ENCODE assay signal across 38 cellular contexts in the genomic region with DNA sequence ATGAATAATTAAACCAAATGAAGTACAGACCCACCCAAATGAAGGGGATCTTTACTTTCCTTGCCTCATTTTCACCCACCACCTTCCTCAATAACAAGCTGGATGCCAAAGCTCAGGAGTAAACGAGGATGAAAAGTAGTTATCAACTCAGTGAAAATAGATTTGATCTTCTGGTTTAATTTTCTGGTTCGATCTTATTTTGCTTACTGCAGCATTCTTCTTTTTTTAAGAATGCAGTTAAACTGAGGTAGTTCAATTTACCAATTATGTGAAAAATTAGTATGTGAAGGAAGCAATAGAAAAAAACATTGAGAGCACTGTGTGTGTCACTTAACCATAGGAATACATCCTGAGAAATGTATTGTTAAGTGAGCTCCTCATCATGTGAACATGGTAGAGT.
"Had no signal": no experiment of that assay in that cellular context is flagged by ENCODE, and none has a peak within 500 bp of the region (broad histone marks: within the 10 kb centered on the region; RNA-seq: fewer than 3 reads in every experiment).

No MANE protein-coding gene starts in this region.

- DNase-seq: activated effector memory CD4-positive, alpha-beta T cell treated with anti-CD3 and anti-CD28 coated beads, Interleukin-2, amount 50 U/mL, for 16 hours; activated effector memory CD4-positive, alpha-beta T cell treated with Interleukin-2 at 50 U/mL for 16 hours; activated gamma-delta T cell; activated gamma-delta T cell treated with Interleukin-2 at 50 U/mL for 16 hours; activated naive CD4-positive, alpha-beta T cell; activated naive CD4-positive, alpha-beta T cell treated with anti-CD3 and anti-CD28 coated beads for 36 hours; activated naive CD4-positive, alpha-beta T cell treated with anti-CD3 and anti-CD28 coated beads, Interleukin-2, amount 10 ng/mL, durations not matched to agents 7 days and 5 days; activated naive CD4-positive, alpha-beta T cell treated with anti-CD3 and anti-CD28 coated beads, Interleukin-2, amount 50 U/mL, for 16 hours; activated naive CD4-positive, alpha-beta T cell treated with Interleukin-2 at 50 U/mL for 16 hours; activated naive CD8-positive, alpha-beta T cell treated with anti-CD3 and anti-CD28 coated beads for 36 hours; activated naive CD8-positive, alpha-beta T cell treated with anti-CD3 and anti-CD28 coated beads, Interleukin-2, amount 10 ng/mL, durations not matched to agents 7 days and 5 days; activated naive CD8-positive, alpha-beta T cell treated with anti-CD3 and anti-CD28 coated beads, Interleukin-2, amount 50 U/mL, for 24 hours; activated T-cell treated with anti-CD3 and anti-CD28 coated beads, Interleukin-2, amount 50 U/mL, for 4 hours; activated T-cell treated with anti-CD3 and anti-CD28 coated beads, Interleukin-2, amount 50 U/mL, for 48 hours; activated T-cell treated with anti-CD3 and anti-CD28 coated beads, Interleukin-2, amount 50 U/mL, for 72 hours; adrenal gland; amniotic stem cell; amygdala; anterior cingulate cortex; aorta; body of pancreas; brain microvascular endothelial cell; caudate nucleus; central memory CD4-positive, alpha-beta T cell; cerebellar nuclear complex had no signal

- H3K9me3 Mint-ChIP-seq: activated naive CD4-positive, alpha-beta T cell treated with anti-CD3 and anti-CD28 coated beads for 36 hours; activated naive CD8-positive, alpha-beta T cell treated with anti-CD3 and anti-CD28 coated beads, Interleukin-2, amount 10 ng/mL, durations not matched to agents 7 days and 5 days; activated naive CD8-positive, alpha-beta T cell treated with anti-CD3 and anti-CD28 coated beads, Interleukin-2, amount 50 U/mL, for 24 hours; activated T-helper 1 cell treated with anti-CD3 and anti-CD28 coated beads, Interleukin-12 subunit alpha, Interleukin-12 subunit beta, Interleukin-2, Interleukin-4 antibody, amounts not matched to agents 30 ng/mL and 10 ng/mL and 1 ng/mL, durations not matched to agents 14 hours and 24 hours and 36 hours; brain had no signal

- H3K27ac Mint-ChIP-seq: activated naive CD4-positive, alpha-beta T cell treated with anti-CD3 and anti-CD28 coated beads for 36 hours; activated naive CD4-positive, alpha-beta T cell treated with anti-CD3 and anti-CD28 coated beads, Interleukin-2, amount 10 ng/mL, durations not matched to agents 7 days and 5 days; activated naive CD4-positive, alpha-beta T cell treated with anti-CD3 and anti-CD28 coated beads, Interleukin-2, amount 50 U/mL, for 24 hours; activated naive CD4-positive, alpha-beta T cell treated with anti-CD3 and anti-CD28 coated beads, Interleukin-2, amount 50 U/mL, for 72 hours; activated naive CD8-positive, alpha-beta T cell; activated naive CD8-positive, alpha-beta T cell treated with anti-CD3 and anti-CD28 coated beads for 36 hours; activated naive CD8-positive, alpha-beta T cell treated with anti-CD3 and anti-CD28 coated beads, Interleukin-2, amount 10 ng/mL, durations not matched to agents 7 days and 5 days; activated naive CD8-positive, alpha-beta T cell treated with anti-CD3 and anti-CD28 coated beads, Interleukin-2, amount 50 U/mL, for 24 hours; activated T-cell treated with anti-CD3 and anti-CD28 coated beads, Interleukin-2, amount 50 U/mL, for 72 hours; activated T-helper 1 cell treated with anti-CD3 and anti-CD28 coated beads, Interleukin-12 subunit alpha, Interleukin-12 subunit beta, Interleukin-2, Interleukin-4 antibody, amounts not matched to agents 30 ng/mL and 10 ng/mL and 1 ng/mL, durations not matched to agents 14 hours and 24 hours and 36 hours; activated T-helper 17 cell treated with anti-CD3 and anti-CD28 coated beads, Interleukin-2, amount 50 U/mL, for 72 hours; activated T-helper 2 cell treated with anti-CD3 and anti-CD28 coated beads, Interferon-gamma antibody, Interleukin-2, Interleukin-4, amounts not matched to agents 10 μg/mL and 5 μg/mL and 100 μg/mL, durations not matched to agents 14 hours and 24 hours and 36 hours; brain had no signal

- H3K36me3 ChIP-seq: adrenal gland, ascending aorta, brain microvascular endothelial cell, breast epithelium, cardiac muscle cell had no signal

- H3K27me3 ChIP-seq: adrenal gland, ascending aorta, body of pancreas, brain microvascular endothelial cell, breast epithelium, cardiac muscle cell had no signal

- H3K27me3 Mint-ChIP-seq: activated naive CD4-positive, alpha-beta T cell treated with anti-CD3 and anti-CD28 coated beads, Interleukin-2, amount 10 ng/mL, durations not matched to agents 7 days and 5 days; activated naive CD4-positive, alpha-beta T cell treated with anti-CD3 and anti-CD28 coated beads, Interleukin-2, amount 50 U/mL, for 24 hours; activated naive CD8-positive, alpha-beta T cell; activated naive CD8-positive, alpha-beta T cell treated with anti-CD3 and anti-CD28 coated beads, Interleukin-2, amount 10 ng/mL, durations not matched to agents 7 days and 5 days; activated naive CD8-positive, alpha-beta T cell treated with anti-CD3 and anti-CD28 coated beads, Interleukin-2, amount 50 U/mL, for 24 hours; activated T-helper 17 cell treated with anti-CD3 and anti-CD28 coated beads, Interleukin-2, amount 50 U/mL, for 72 hours; central memory CD8-positive, alpha-beta T cell had no signal

- H3K27ac ChIP-seq: adrenal gland, ascending aorta, body of pancreas, brain microvascular endothelial cell, breast epithelium, cardiac muscle cell had no signal

- ATAC-seq: activated naive CD4-positive, alpha-beta T cell treated with anti-CD3 and anti-CD28 coated beads, Interleukin-2, amount 50 U/mL, for 72 hours; activated naive CD8-positive, alpha-beta T cell treated with anti-CD3 and anti-CD28 coated beads, Interleukin-2, amount 50 U/mL, for 24 hours; activated T-cell treated with anti-CD3 and anti-CD28 coated beads, Interleukin-2, amount 50 U/mL, for 4 hours; activated T-cell treated with anti-CD3 and anti-CD28 coated beads, Interleukin-2, amount 50 U/mL, for 72 hours; activated T-helper 17 cell treated with anti-CD3 and anti-CD28 coated beads, Interleukin-2, amount 50 U/mL, for 72 hours; body of pancreas had no signal

- H3K4me3 Mint-ChIP-seq: activated naive CD4-positive, alpha-beta T cell treated with anti-CD3 and anti-CD28 coated beads for 36 hours; activated naive CD4-positive, alpha-beta T cell treated with anti-CD3 and anti-CD28 coated beads, Interleukin-2, amount 10 ng/mL, durations not matched to agents 7 days and 5 days; activated naive CD4-positive, alpha-beta T cell treated with anti-CD3 and anti-CD28 coated beads, Interleukin-2, amount 50 U/mL, for 24 hours; activated naive CD8-positive, alpha-beta T cell; activated naive CD8-positive, alpha-beta T cell treated with anti-CD3 and anti-CD28 coated beads for 36 hours; activated naive CD8-positive, alpha-beta T cell treated with anti-CD3 and anti-CD28 coated beads, Interleukin-2, amount 10 ng/mL, durations not matched to agents 7 days and 5 days; activated naive CD8-positive, alpha-beta T cell treated with anti-CD3 and anti-CD28 coated beads, Interleukin-2, amount 50 U/mL, for 24 hours; activated T-cell treated with anti-CD3 and anti-CD28 coated beads, Interleukin-2, amount 50 U/mL, for 4 hours; activated T-cell treated with anti-CD3 and anti-CD28 coated beads, Interleukin-2, amount 50 U/mL, for 72 hours; activated T-helper 1 cell treated with anti-CD3 and anti-CD28 coated beads, Interleukin-12 subunit alpha, Interleukin-12 subunit beta, Interleukin-2, Interleukin-4 antibody, amounts not matched to agents 30 ng/mL and 10 ng/mL and 1 ng/mL, durations not matched to agents 14 hours and 24 hours and 36 hours; activated T-helper 17 cell treated with anti-CD3 and anti-CD28 coated beads, Interleukin-2, amount 50 U/mL, for 72 hours; brain; central memory CD8-positive, alpha-beta T cell had no signal

- H3K4me1 Mint-ChIP-seq: activated naive CD4-positive, alpha-beta T cell treated with anti-CD3 and anti-CD28 coated beads, Interleukin-2, amount 10 ng/mL, durations not matched to agents 7 days and 5 days; activated naive CD4-positive, alpha-beta T cell treated with anti-CD3 and anti-CD28 coated beads, Interleukin-2, amount 50 U/mL, for 24 hours; activated naive CD8-positive, alpha-beta T cell treated with anti-CD3 and anti-CD28 coated beads for 36 hours; activated naive CD8-positive, alpha-beta T cell treated with anti-CD3 and anti-CD28 coated beads, Interleukin-2, amount 10 ng/mL, durations not matched to agents 7 days and 5 days; activated naive CD8-positive, alpha-beta T cell treated with anti-CD3 and anti-CD28 coated beads, Interleukin-2, amount 50 U/mL, for 24 hours; activated T-helper 17 cell treated with anti-CD3 and anti-CD28 coated beads, Interleukin-2, amount 50 U/mL, for 72 hours; brain; central memory CD8-positive, alpha-beta T cell had no signal

- H3K4me3 ChIP-seq: adrenal gland, ascending aorta, body of pancreas, breast epithelium, cardiac muscle cell had no signal

- H3K36me3 Mint-ChIP-seq: activated naive CD4-positive, alpha-beta T cell treated with anti-CD3 and anti-CD28 coated beads, Interleukin-2, amount 10 ng/mL, durations not matched to agents 7 days and 5 days; activated naive CD4-positive, alpha-beta T cell treated with anti-CD3 and anti-CD28 coated beads, Interleukin-2, amount 50 U/mL, for 24 hours; activated naive CD4-positive, alpha-beta T cell treated with anti-CD3 and anti-CD28 coated beads, Interleukin-2, amount 50 U/mL, for 72 hours; activated naive CD8-positive, alpha-beta T cell; activated naive CD8-positive, alpha-beta T cell treated with anti-CD3 and anti-CD28 coated beads for 36 hours; activated naive CD8-positive, alpha-beta T cell treated with anti-CD3 and anti-CD28 coated beads, Interleukin-2, amount 10 ng/mL, durations not matched to agents 7 days and 5 days; brain had no signal

- H3K9me3 ChIP-seq: adrenal gland, ascending aorta, body of pancreas, breast epithelium had no signal

- H3K4me1 ChIP-seq: adrenal gland, ascending aorta, body of pancreas, breast epithelium had no signal

- FAIRE-seq: astrocyte, bronchial epithelial cell had no signal
